In genomic region chr5:66222455-66222854, GRCh38 we compare ENCODE assay signal across 26 cellular contexts.
DNase-seq lines count a peak whose midpoint lies in the region; ATAC-seq and TF ChIP-seq lines count a peak whose summit lies in the region.
"Had no signal": no experiment of that assay in that cellular context is flagged by ENCODE, and none has a peak within 500 bp of the region (broad histone marks: within the 10 kb centered on the region; RNA-seq: fewer than 3 reads in every experiment).

No MANE protein-coding gene starts in this region.

- POLR2A ChIA-PET in activated CD8-positive, alpha-beta T cell treated with anti-CD3 and anti-CD28 coated beads for 36 hours (lab: Charles Lee): no interaction called here
- POLR2A ChIA-PET in activated CD8-positive, alpha-beta T cell treated with anti-CD3 and anti-CD28 coated beads, Interleukin-2, amount 10 ng/mL, durations not matched to agents 7 days and 5 days (lab: Charles Lee): no interaction called here
- POLR2A ChIA-PET in IMR-90 (lab: Charles Lee; ENCODE audit: unreplicated experiment): no interaction called here
- POLR2A ChIA-PET in Caco-2 (lab: Charles Lee): no interaction called here

- peak; percentile 11 for DNase-seq in activated CD8-positive, alpha-beta T cell treated with anti-CD3 and anti-CD28 coated beads for 36 hours
- DNase-seq in activated CD8-positive, alpha-beta T cell treated with anti-CD3 and anti-CD28 coated beads, Interleukin-2, amount 10 ng/mL, durations not matched to agents 7 days and 5 days: no peak
- no peak for DNase-seq in IMR-90
- DNase-seq in choroid plexus epithelial cell (ENCODE audit: low read depth): peak; percentile 28
- DNase-seq in Caco-2: no peak
- no peak for DNase-seq in globus pallidus (ENCODE audit: low spot score)
- DNase-seq in left cardiac atrium: no peak
- DNase-seq: 8988T; activated CD4-positive, alpha-beta memory T cell treated with anti-CD3 and anti-CD28 coated beads, Interleukin-2, amount 10 ng/mL, durations not matched to agents 7 days and 5 days; activated T-cell treated with anti-CD3 and anti-CD28 coated beads, Interleukin-2, amount 50 U/mL, for 24 hours; AML-193; CD8-positive, alpha-beta T cell; colonic mucosa; DMS153; GF-D8; H9; NCI-H1417 treated with DMSO at 0.1 percent for 48 hours; NCI-H524; occipital lobe; small intestine; stimulated activated CD4-positive, alpha-beta T cell treated with anti-CD3 and anti-CD28 coated beads, Interleukin-2, amount 100 ng/mL, for 48 hours; stimulated activated naive B cell treated with anti-CD40 and anti-IgM and Interleukin-4, amounts not matched to agents 10 μg/mL and 1 μg/mL and 100 μg/mL, for 72 hours; testis had no signal

- TF ChIP-seq POLR2A in IMR-90 (IDR thresholded peaks at IDR 0.05; ENCODE audit: low read depth, low read length): no peak

- in situ Hi-C loops in IMR-90 (cut with MboI; ENCODE audit: low sequenced_read_pairs): no loop called here

- H3K9ac ChIP-seq in IMR-90 (ENCODE audit: low read depth, low read length): no peak overlapping the region

- H3K27ac ChIP-seq in IMR-90 (ENCODE audit: insufficient read depth, low read length): no peak overlapping the region
- H3K27ac ChIP-seq: breast epithelium, colonic mucosa, testis had no signal

- H3K14ac ChIP-seq in IMR-90 (replicated peaks; ENCODE audit: low read depth, low read length): no peak overlapping the region

- no peak overlapping the region for H4K5ac ChIP-seq in IMR-90 (ENCODE audit: low read depth, low read length)

- H3K9me3 ChIP-seq in IMR-90 (ENCODE audit: control insufficient read depth, insufficient read depth, low read length): peaks cover 3% of the 10 kb centered on the region
- H3K9me3 ChIP-seq in Caco-2: no peaks in the 10 kb centered on the region
- H3K9me3 ChIP-seq: breast epithelium, colonic mucosa, testis had no signal

- no peak overlapping the region for H3K4me2 ChIP-seq in IMR-90 (ENCODE audit: low read depth, low read length)

- no peaks in the 10 kb centered on the region for H3K27me3 Mint-ChIP-seq in activated CD8-positive, alpha-beta T cell treated with anti-CD3 and anti-CD28 coated beads for 36 hours
- peaks cover 7% of the 10 kb centered on the region for H3K27me3 Mint-ChIP-seq in activated CD8-positive, alpha-beta T cell treated with anti-CD3 and anti-CD28 coated beads, Interleukin-2, amount 10 ng/mL, durations not matched to agents 7 days and 5 days (ENCODE audit: low read depth)
- H3K27me3 Mint-ChIP-seq in Caco-2 (ENCODE audit: insufficient read depth, unreplicated experiment): peaks cover under 1% of the 10 kb centered on the region
- H3K27me3 Mint-ChIP-seq: activated T-cell treated with anti-CD3 and anti-CD28 coated beads, Interleukin-2, amount 50 U/mL, for 24 hours had no signal

- no peak overlapping the region for H2AK5ac ChIP-seq in IMR-90 (ENCODE audit: low read depth, low read length)

- no peak for TF ChIP-seq CTCF in activated CD8-positive, alpha-beta T cell treated with anti-CD3 and anti-CD28 coated beads for 36 hours (IDR thresholded peaks at IDR 0.05)
- TF ChIP-seq CTCF in IMR-90 (conservative IDR thresholded peaks at IDR 0.05; ENCODE audit: low read depth, low read length) (no peak), choroid plexus epithelial cell (conservative IDR thresholded peaks at IDR 0.05; ENCODE audit: low read depth, low read length) (no peak), Caco-2 (IDR thresholded peaks at IDR 0.05; ENCODE audit: insufficient read depth in 1 of 2, low read depth in 1 of 2, low read length in 1 of 2, severe bottlenecking in 1 of 2, unreplicated experiment in 1 of 2) (no peak)

- H2BK120ac ChIP-seq in IMR-90 (ENCODE audit: low read depth, low read length): no peak overlapping the region

- H3K9me1 ChIP-seq in IMR-90 (ENCODE audit: insufficient read depth, low read length): no peaks in the 10 kb centered on the region

- no peaks in the 10 kb centered on the region for H3K36me3 Mint-ChIP-seq in activated CD8-positive, alpha-beta T cell treated with anti-CD3 and anti-CD28 coated beads for 36 hours (ENCODE audit: low read depth)
- no peaks in the 10 kb centered on the region for H3K36me3 Mint-ChIP-seq in activated CD8-positive, alpha-beta T cell treated with anti-CD3 and anti-CD28 coated beads, Interleukin-2, amount 10 ng/mL, durations not matched to agents 7 days and 5 days (ENCODE audit: low read depth)
- H3K36me3 Mint-ChIP-seq in Caco-2 (ENCODE audit: insufficient read depth, unreplicated experiment): no peaks in the 10 kb centered on the region
- H3K36me3 Mint-ChIP-seq: CD8-positive, alpha-beta T cell had no signal

- no peak overlapping the region for H2BK15ac ChIP-seq in IMR-90 (ENCODE audit: low read depth, low read length)

- H3K4me3 ChIP-seq in IMR-90 (ENCODE audit: insufficient read depth, low read depth, low read length): no peak overlapping the region
- H3K4me3 ChIP-seq in choroid plexus epithelial cell (ENCODE audit: low read depth, low read length): no peak overlapping the region
- no peak overlapping the region for H3K4me3 ChIP-seq in Caco-2 (ENCODE audit: low read depth, low read length)
- H3K4me3 ChIP-seq: breast epithelium, colonic mucosa, testis had no signal

- H3K79me1 ChIP-seq in IMR-90 (ENCODE audit: low read depth in 1 of 2, low read length in 2 of 2): no peaks in the 10 kb centered on the region

- no peaks in the 10 kb centered on the region for H3K36me3 ChIP-seq in IMR-90 (ENCODE audit: control insufficient read depth, insufficient read depth, low read length)
- no peaks in the 10 kb centered on the region for H3K36me3 ChIP-seq in Caco-2 (ENCODE audit: control insufficient read depth, insufficient read depth, low read length)
- H3K36me3 ChIP-seq: breast epithelium, colonic mucosa had no signal

- H2BK5ac ChIP-seq in IMR-90 (ENCODE audit: low read depth, low read length, poor library complexity, severe bottlenecking): no peak overlapping the region

- no peaks in the 10 kb centered on the region for H3K4me1 Mint-ChIP-seq in activated CD8-positive, alpha-beta T cell treated with anti-CD3 and anti-CD28 coated beads for 36 hours (ENCODE audit: low read depth)
- H3K4me1 Mint-ChIP-seq in activated CD8-positive, alpha-beta T cell treated with anti-CD3 and anti-CD28 coated beads, Interleukin-2, amount 10 ng/mL, durations not matched to agents 7 days and 5 days (ENCODE audit: low read depth): no peaks in the 10 kb centered on the region
- no peaks in the 10 kb centered on the region for H3K4me1 Mint-ChIP-seq in Caco-2 (ENCODE audit: low read depth, unreplicated experiment)
- H3K4me1 Mint-ChIP-seq: activated CD4-positive, alpha-beta memory T cell treated with anti-CD3 and anti-CD28 coated beads, Interleukin-2, amount 10 ng/mL, durations not matched to agents 7 days and 5 days had no signal

- H4K8ac ChIP-seq in IMR-90 (ENCODE audit: low read depth in 2 of 2, low read length in 2 of 2): no peak overlapping the region

- 39% methylated on average over 3 of the region's 5 CpGs; no CpG with 5 or more reads in 1 of the 2 experiments for WGBS in IMR-90 (ENCODE audit: extremely low coverage in 2 of 2, insufficient read length in 1 of 2), 2 experiments

- H3K27me3 ChIP-seq in IMR-90 (ENCODE audit: control insufficient read depth, insufficient read depth, low read length): no peaks in the 10 kb centered on the region; the same call in none of the 2 replicates
- no peaks in the 10 kb centered on the region for H3K27me3 ChIP-seq in Caco-2 (replicated peaks; ENCODE audit: control insufficient read depth, insufficient read depth, low read length)
- H3K27me3 ChIP-seq: breast epithelium, colonic mucosa, testis had no signal

- BruUV-seq in IMR-90 (replicated peaks; lab: Mats Ljungman, UMichigan) (no TSS peak), Caco-2 (replicated peaks; lab: Mats Ljungman, UMichigan) (no TSS peak)

- no peak overlapping the region for H4K91ac ChIP-seq in IMR-90 (ENCODE audit: insufficient read depth, low read depth, low read length)

- H3K23ac ChIP-seq in IMR-90 (ENCODE audit: low read depth, low read length): no peak overlapping the region

- intact Hi-C loops in activated CD8-positive, alpha-beta T cell treated with anti-CD3 and anti-CD28 coated beads for 36 hours (cut with micrococcal nuclease): no loop called here
- intact Hi-C loops in IMR-90 (cut with micrococcal nuclease) (no loop called here), Caco-2 (cut with micrococcal nuclease; ENCODE audit: unreplicated experiment) (loop anchor here (5.0 kb wide), 1 partner anchor 50 kb away; no protein-coding TSS in a partner anchor), left cardiac atrium (cut with DNase I) (no loop called here)

- H3K4ac ChIP-seq in IMR-90 (ENCODE audit: low read depth, low read length): no peak overlapping the region

- no peak overlapping the region for H2BK20ac ChIP-seq in IMR-90 (ENCODE audit: low read depth, low read length)

- CTCF ChIA-PET in activated CD8-positive, alpha-beta T cell treated with anti-CD3 and anti-CD28 coated beads for 36 hours (lab: Charles Lee): no interaction called here
- CTCF ChIA-PET in activated CD8-positive, alpha-beta T cell treated with anti-CD3 and anti-CD28 coated beads, Interleukin-2, amount 10 ng/mL, durations not matched to agents 7 days and 5 days (lab: Charles Lee): no interaction called here
- CTCF ChIA-PET in IMR-90 (lab: Yijun Ruan, JAX): no interaction called here
- CTCF ChIA-PET in Caco-2 (lab: Charles Lee): no interaction called here

- ATAC-seq in activated CD8-positive, alpha-beta T cell treated with anti-CD3 and anti-CD28 coated beads for 36 hours: no peak
- no peak for ATAC-seq in activated CD8-positive, alpha-beta T cell treated with anti-CD3 and anti-CD28 coated beads, Interleukin-2, amount 10 ng/mL, durations not matched to agents 7 days and 5 days
- ATAC-seq in IMR-90 (ENCODE audit: low read depth) (peak; percentile 70), GM21423 (IDR thresholded peaks at IDR 0.05; ENCODE audit: unreplicated experiment) (no peak), left cardiac atrium (no peak)
- ATAC-seq: activated CD4-positive, CD25-positive, alpha-beta regulatory T cell treated with anti-CD3 and anti-CD28 coated beads, Interleukin-2, amount 50 U/mL, for 24 hours; CD8-positive, alpha-beta T cell had no signal

- no peak for TF ChIP-seq RAD21 in IMR-90 (IDR thresholded peaks at IDR 0.05; ENCODE audit: low read length)

- no peak overlapping the region for H3K18ac ChIP-seq in IMR-90 (ENCODE audit: low read depth, low read length)

- H3K4me1 ChIP-seq in IMR-90 (ENCODE audit: control insufficient read depth, insufficient read depth, low read length) (no peaks in the 10 kb centered on the region), Caco-2 (no peaks in the 10 kb centered on the region)
- H3K4me1 ChIP-seq: breast epithelium, colonic mucosa, testis had no signal

- no peak overlapping the region for H3K27ac Mint-ChIP-seq in activated CD8-positive, alpha-beta T cell treated with anti-CD3 and anti-CD28 coated beads for 36 hours
- no peak overlapping the region for H3K27ac Mint-ChIP-seq in activated CD8-positive, alpha-beta T cell treated with anti-CD3 and anti-CD28 coated beads, Interleukin-2, amount 10 ng/mL, durations not matched to agents 7 days and 5 days
- H3K27ac Mint-ChIP-seq in Caco-2 (ENCODE audit: unreplicated experiment): no peak overlapping the region
- H3K27ac Mint-ChIP-seq: activated CD4-positive, alpha-beta memory T cell treated with anti-CD3 and anti-CD28 coated beads, Interleukin-2, amount 10 ng/mL, durations not matched to agents 7 days and 5 days; activated T-cell treated with anti-CD3 and anti-CD28 coated beads, Interleukin-2, amount 50 U/mL, for 24 hours; CD8-positive, alpha-beta T cell; H9; stimulated activated naive B cell treated with anti-CD40 and anti-IgM and Interleukin-4, amounts not matched to agents 10 μg/mL and 1 μg/mL and 100 μg/mL, for 72 hours had no signal

- H2AFZ ChIP-seq in IMR-90 (replicated peaks; ENCODE audit: low read length, poor library complexity): no peak overlapping the region

- no peak overlapping the region for H2AK9ac ChIP-seq in IMR-90 (replicated peaks; ENCODE audit: low read depth, low read length, poor library complexity)

- dilution Hi-C loops in IMR-90 (cut with HindIII; ENCODE audit: low sequenced_read_pairs, unreplicated experiment): no loop called here

- no peaks in the 10 kb centered on the region for H3K9me3 Mint-ChIP-seq in activated CD8-positive, alpha-beta T cell treated with anti-CD3 and anti-CD28 coated beads for 36 hours
- H3K9me3 Mint-ChIP-seq in activated CD8-positive, alpha-beta T cell treated with anti-CD3 and anti-CD28 coated beads, Interleukin-2, amount 10 ng/mL, durations not matched to agents 7 days and 5 days (ENCODE audit: insufficient read depth): no peaks in the 10 kb centered on the region
- peaks cover 10% of the 10 kb centered on the region for H3K9me3 Mint-ChIP-seq in Caco-2 (ENCODE audit: unreplicated experiment)
- H3K9me3 Mint-ChIP-seq: activated CD4-positive, alpha-beta memory T cell treated with anti-CD3 and anti-CD28 coated beads, Interleukin-2, amount 10 ng/mL, durations not matched to agents 7 days and 5 days; activated T-cell treated with anti-CD3 and anti-CD28 coated beads, Interleukin-2, amount 50 U/mL, for 24 hours had no signal

- no peaks in the 10 kb centered on the region for H4K20me1 ChIP-seq in IMR-90 (ENCODE audit: insufficient read depth, low read length)

- no peak overlapping the region for H3K56ac ChIP-seq in IMR-90 (ENCODE audit: extremely low read depth, insufficient read depth, low read length)

- H3K4me3 Mint-ChIP-seq in activated CD8-positive, alpha-beta T cell treated with anti-CD3 and anti-CD28 coated beads for 36 hours: no peak overlapping the region
- no peak overlapping the region for H3K4me3 Mint-ChIP-seq in activated CD8-positive, alpha-beta T cell treated with anti-CD3 and anti-CD28 coated beads, Interleukin-2, amount 10 ng/mL, durations not matched to agents 7 days and 5 days
- no peak overlapping the region for H3K4me3 Mint-ChIP-seq in Caco-2 (ENCODE audit: unreplicated experiment)
- H3K4me3 Mint-ChIP-seq: activated CD4-positive, alpha-beta memory T cell treated with anti-CD3 and anti-CD28 coated beads, Interleukin-2, amount 10 ng/mL, durations not matched to agents 7 days and 5 days; activated T-cell treated with anti-CD3 and anti-CD28 coated beads, Interleukin-2, amount 50 U/mL, for 24 hours; CD8-positive, alpha-beta T cell; H9; stimulated activated naive B cell treated with anti-CD40 and anti-IgM and Interleukin-4, amounts not matched to agents 10 μg/mL and 1 μg/mL and 100 μg/mL, for 72 hours had no signal

Comparison
In these comparisons a context has a peak if more than half of its experiments do, and no peak if none do; other contexts are left out.
1. DNase-seq: peak in activated CD8-positive, alpha-beta T cell treated with anti-CD3 and anti-CD28 coated beads for 36 hours (single experiment) and choroid plexus epithelial cell (single experiment); none in activated CD8-positive, alpha-beta T cell treated with anti-CD3 and anti-CD28 coated beads, Interleukin-2, amount 10 ng/mL, durations not matched to agents 7 days and 5 days (single experiment), IMR-90 (single experiment), Caco-2 (0 of 2), globus pallidus (single experiment) and left cardiac atrium (single experiment).